In the genomic region with DNA sequence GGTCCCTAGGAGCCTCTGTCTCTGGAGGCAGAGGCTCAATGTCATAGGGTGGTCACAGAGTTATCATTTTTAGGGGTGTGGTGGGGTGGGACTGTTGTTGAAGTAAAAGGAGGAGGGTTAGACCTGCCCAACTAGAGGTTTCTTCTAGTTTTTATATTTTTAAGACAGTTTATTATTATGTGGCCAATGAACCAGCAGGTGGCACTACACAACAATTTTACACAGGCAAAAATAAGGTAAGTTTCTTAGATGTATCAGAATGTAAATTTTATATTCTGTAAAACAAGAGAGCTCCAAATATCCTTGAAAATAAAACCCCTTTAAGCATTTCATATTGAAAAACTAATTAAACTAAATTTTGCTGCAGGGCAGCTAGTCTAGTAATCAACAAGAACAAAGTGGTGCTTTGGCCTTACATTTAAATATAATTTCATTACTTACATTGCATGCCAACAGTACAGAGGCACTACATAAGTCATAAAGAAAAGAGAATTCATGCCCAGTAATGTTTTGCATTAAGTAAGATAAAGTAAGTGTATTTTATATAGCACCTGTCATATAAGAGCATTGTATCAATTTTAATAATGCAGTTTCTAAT, we compare ENCODE assay signal across 8 cellular contexts. TPM values are rescaled to one million over a fixed set of nuclear protein-coding genes. Genes with fewer than 3 reads are reported as not detected.
DNase-seq lines count a peak whose midpoint lies in the region; ATAC-seq and TF ChIP-seq lines count a peak whose summit lies in the region.

No MANE protein-coding gene starts in this region.

- no peaks in the 10 kb centered on the region for H3K9me3 Mint-ChIP-seq in activated T-cell treated with anti-CD3 and anti-CD28 coated beads, Interleukin-2, amount 50 U/mL, for 24 hours
- H3K9me3 Mint-ChIP-seq in endodermal cell, result no peaks in the 10 kb centered on the region
- H3K9me3 Mint-ChIP-seq in neural crest cell, result no peaks in the 10 kb centered on the region

- H3K27ac Mint-ChIP-seq in activated T-cell treated with anti-CD3 and anti-CD28 coated beads, Interleukin-2, amount 50 U/mL, for 24 hours, result no peak overlapping the region
- no peak overlapping the region for H3K27ac Mint-ChIP-seq in endodermal cell
- H3K27ac Mint-ChIP-seq in neural crest cell (ENCODE audit: unreplicated experiment), result no peak overlapping the region

- H3K4me1 ChIP-seq in endodermal cell (ENCODE audit: control insufficient read depth, insufficient read depth, low read length), result no peaks in the 10 kb centered on the region

- no peaks in the 10 kb centered on the region for H3K4me1 Mint-ChIP-seq in activated T-cell treated with anti-CD3 and anti-CD28 coated beads, Interleukin-2, amount 50 U/mL, for 24 hours (ENCODE audit: low read depth)
- H3K4me1 Mint-ChIP-seq in endodermal cell, result no peaks in the 10 kb centered on the region
- no peaks in the 10 kb centered on the region for H3K4me1 Mint-ChIP-seq in neural crest cell

- no peak overlapping the region for H3K4me3 Mint-ChIP-seq in activated T-cell treated with anti-CD3 and anti-CD28 coated beads, Interleukin-2, amount 50 U/mL, for 24 hours
- H3K4me3 Mint-ChIP-seq in endodermal cell (no peak overlapping the region), neural crest cell (no peak overlapping the region)

- no peaks in the 10 kb centered on the region for H3K27me3 ChIP-seq in endodermal cell (ENCODE audit: control insufficient read depth, insufficient read depth, low read length, poor library complexity, severe bottlenecking)

- H3K27me3 Mint-ChIP-seq in activated T-cell treated with anti-CD3 and anti-CD28 coated beads, Interleukin-2, amount 50 U/mL, for 24 hours, result peaks cover 14% of the 10 kb centered on the region
- H3K27me3 Mint-ChIP-seq in endodermal cell (ENCODE audit: insufficient read depth) (no peaks in the 10 kb centered on the region), neural crest cell (ENCODE audit: low read depth) (no peaks in the 10 kb centered on the region)

- ATAC-seq in HG03342 (IDR thresholded peaks at IDR 0.05; ENCODE audit: unreplicated experiment) (peak; percentile 66), GM18517 (IDR thresholded peaks at IDR 0.05; ENCODE audit: unreplicated experiment) (no peak)

- DNase-seq in activated T-cell treated with anti-CD3 and anti-CD28 coated beads for 24 hours (ENCODE audit: low read depth) (peak; percentile 4), RPMI8226 (peak; percentile 42), endodermal cell (peak; percentile 70), neural crest cell (ENCODE audit: low read depth, low spot score) (peak; percentile 45), OCI-M2 (lab: John Stamatoyannopoulos, UW; ENCODE audit: unreplicated experiment) (no peak)
- DNase-seq in activated T-cell treated with anti-CD3 and anti-CD28 coated beads, Interleukin-2, amount 50 U/mL, for 24 hours, result no peak

- H3K4me3 ChIP-seq in endodermal cell (ENCODE audit: low read length), result no peak overlapping the region

- no peak overlapping the region for H3K27ac ChIP-seq in endodermal cell (ENCODE audit: low read depth, low read length)

- H3K9me3 ChIP-seq in endodermal cell (ENCODE audit: control insufficient read depth, low read length), result no peaks in the 10 kb centered on the region

- no peak overlapping the region for H3K9ac ChIP-seq in endodermal cell (ENCODE audit: extremely low read depth, low read length, poor library complexity, severe bottlenecking)

- H3K36me3 Mint-ChIP-seq in activated T-cell treated with anti-CD3 and anti-CD28 coated beads, Interleukin-2, amount 50 U/mL, for 24 hours (ENCODE audit: low read depth), result no peaks in the 10 kb centered on the region
- peaks cover 39% of the 10 kb centered on the region for H3K36me3 Mint-ChIP-seq in endodermal cell (ENCODE audit: low read depth)
- H3K36me3 Mint-ChIP-seq in neural crest cell (ENCODE audit: low read depth), result no peaks in the 10 kb centered on the region

- TF ChIP-seq CTCF in endodermal cell (conservative IDR thresholded peaks at IDR 0.05) (peak; percentile 98), neural crest cell (conservative IDR thresholded peaks at IDR 0.05) (peak; percentile 98)

- peaks cover 37% of the 10 kb centered on the region for H3K36me3 ChIP-seq in endodermal cell (ENCODE audit: control insufficient read depth, insufficient read depth, low read length)

RNA-seq across cellular contexts. Expression of gene OVCH1, which starts 22.2 kb away (rescaled TPM):
- total RNA-seq in endodermal cell (under 1 TPM; 0.13 to 0.73 TPM), neural crest cell (0.16 and 0.37 TPM in 2 replicates)
- polyA plus RNA-seq in endodermal cell (2013, experiment 1 of 2), result not detected
- polyA plus RNA-seq in endodermal cell (2013, experiment 2 of 2), result not detected

Comparison
In these comparisons a context has a peak if more than half of its experiments do, and no peak if none do; other contexts are left out.
1. DNase-seq: peak in activated T-cell treated with anti-CD3 and anti-CD28 coated beads for 24 hours (single experiment), RPMI8226 (single experiment), endodermal cell (single experiment) and neural crest cell (single experiment); none in activated T-cell treated with anti-CD3 and anti-CD28 coated beads, Interleukin-2, amount 50 U/mL, for 24 hours (single experiment) and OCI-M2 (single experiment).